ENCODE assay signal across 23 cellular contexts in genomic region chr15:26537653-26538052, GRCh38.
"Had no signal": no experiment of that assay in that cellular context is flagged by ENCODE, and none has a peak within 500 bp of the region (broad histone marks: within the 10 kb centered on the region; RNA-seq: fewer than 3 reads in every experiment).

No MANE protein-coding gene starts in this region.

- DNase-seq: IMR-90, Karpas-422, KG1, MG63, NCI-H1092, NCI-H1105 treated with DMSO at 0.1 percent for 48 hours, NCI-H1417 treated with DMSO at 0.1 percent for 48 hours, NCI-H146, NCI-H1694 treated with DMSO at 0.1 percent for 48 hours, NCI-H2029, NCI-H2081 treated with DMSO at 0.1 percent for 48 hours, NCI-H2171, NCI-H226, NCI-H446, NCI-H510A, NCI-H524 treated with DMSO at 0.1 percent for 48 hours, NCI-H69, NCI-H774, Right ventricle myocardium superior, RPMI8226, SIG-M5, SK-N-SH had no signal

- ATAC-seq: HepG2 had no signal
